ENCODE assay signal across 7 cellular contexts in the genomic region with DNA sequence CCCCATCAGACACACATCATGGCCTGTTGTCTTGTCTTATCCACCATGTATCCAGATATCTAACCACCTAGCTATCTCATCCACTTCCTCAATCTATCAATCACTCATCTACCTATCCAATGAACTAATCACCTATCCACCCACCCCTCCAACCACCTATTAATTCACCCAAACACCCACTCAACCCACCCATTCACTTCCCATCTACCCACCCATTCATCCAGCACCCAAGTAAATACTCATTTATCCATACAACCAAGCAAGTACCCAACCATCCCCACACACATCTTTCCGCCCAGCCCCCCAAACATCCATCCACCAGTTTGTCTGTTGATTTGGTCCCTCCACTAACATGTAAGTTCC. TPM values are rescaled to one million over a fixed set of nuclear protein-coding genes. Genes with fewer than 3 reads are reported as not detected.
A peak's percentile ranks its signal among the peaks of the same experiment; 100 is the strongest.
DNase-seq lines count a peak whose midpoint lies in the region; ATAC-seq and TF ChIP-seq lines count a peak whose summit lies in the region.
"Had no signal": no experiment of that assay in that cellular context is flagged by ENCODE, and none has a peak within 500 bp of the region (broad histone marks: within the 10 kb centered on the region; RNA-seq: fewer than 3 reads in every experiment).

No MANE protein-coding gene starts in this region.

- peaks cover 22 to 48% (median 39%) of the 10 kb centered on the region in 4 donors for H3K4me1 ChIP-seq in esophagus muscularis mucosa

- no peak for TF ChIP-seq EP300 in esophagus muscularis mucosa (IDR thresholded peaks at IDR 0.05)

- H3K4me1 Mint-ChIP-seq in activated T-cell treated with anti-CD3 and anti-CD28 coated beads, Interleukin-2, amount 50 U/mL, for 4 hours (ENCODE audit: low read depth) = peaks cover 20% of the 10 kb centered on the region

- H3K36me3 ChIP-seq in esophagus muscularis mucosa = peaks cover 0 to 25% (median 8%) of the 10 kb centered on the region in 4 donors

- peak overlapping the region; percentile 78 to 88 (median 88) for H3K27ac ChIP-seq in esophagus muscularis mucosa (replicated peaks in 1 of 4)
- peak overlapping the region; percentile 61 for H3K27ac ChIP-seq in temporal lobe (ENCODE audit: low read depth, low read length)

- H3K4me3 Mint-ChIP-seq in activated T-cell treated with anti-CD3 and anti-CD28 coated beads, Interleukin-2, amount 50 U/mL, for 4 hours = peak overlapping the region; percentile 79

- no peak for ATAC-seq in activated T-cell treated with anti-CD3 and anti-CD28 coated beads, Interleukin-2, amount 50 U/mL, for 4 hours
- no peak for ATAC-seq in GM19455 (IDR thresholded peaks at IDR 0.05; ENCODE audit: unreplicated experiment)

- TF ChIP-seq CTCF in esophagus muscularis mucosa (IDR thresholded peaks at IDR 0.05) = no peak

- H3K4me3 ChIP-seq in esophagus muscularis mucosa = no peak overlapping the region

- TF ChIP-seq POLR2A in esophagus muscularis mucosa (IDR thresholded peaks at IDR 0.05; ENCODE audit: low read depth) = no peak

- WGBS in esophagus muscularis mucosa = 84% methylated on average over 1 of the region's 1 CpG

- peaks cover 0 to 18% (median 5%) of the 10 kb centered on the region in 4 donors for H3K27me3 ChIP-seq in esophagus muscularis mucosa

- H3K9me3 ChIP-seq in esophagus muscularis mucosa = no peaks in the 10 kb centered on the region

- H3K36me3 Mint-ChIP-seq in activated T-cell treated with anti-CD3 and anti-CD28 coated beads, Interleukin-2, amount 50 U/mL, for 4 hours (ENCODE audit: insufficient read depth) = peaks cover 28% of the 10 kb centered on the region

- no peak for DNase-seq in activated T-cell treated with anti-CD3 and anti-CD28 coated beads, Interleukin-2, amount 50 U/mL, for 4 hours
- no peak for DNase-seq in activated T-cell treated with anti-CD3 and anti-CD28 coated beads, Interleukin-2, amount 50 U/mL, for 48 hours
- DNase-seq in esophagus muscularis mucosa (ENCODE audit: extremely low spot score) (no peak), NCI-H2171 treated with DMSO at 0.1 percent for 48 hours (lab: John Stamatoyannopoulos, UW) (no peak)
- DNase-seq: NCI-H2081 treated with DMSO at 0.1 percent for 48 hours had no signal

- H3K9me3 Mint-ChIP-seq in activated T-cell treated with anti-CD3 and anti-CD28 coated beads, Interleukin-2, amount 50 U/mL, for 4 hours = no peaks in the 10 kb centered on the region

- H3K27me3 Mint-ChIP-seq in activated T-cell treated with anti-CD3 and anti-CD28 coated beads, Interleukin-2, amount 50 U/mL, for 4 hours (ENCODE audit: low read depth) = no peaks in the 10 kb centered on the region

- intact Hi-C loops in esophagus muscularis mucosa (cut with DNase I) = loop anchor here (5.0 to 10.0 kb wide), 4 partner anchors 107 to 346 kb away; partner anchors contain the start of gene SYDE1

RNA-seq across cellular contexts. Expression of gene WIZ, which starts 0.8 kb away (rescaled TPM):
- 10 to 100 TPM; 50.5 to 54.4 (median 53.8) TPM for total RNA-seq in activated T-cell treated with anti-CD3 and anti-CD28 coated beads, Interleukin-2, amount 50 U/mL, for 4 hours
- total RNA-seq in esophagus muscularis mucosa (10 to 100 TPM; 36.1 to 74.3 (median 50.3) TPM), temporal lobe (19.4 TPM)

RNA-seq across cellular contexts. Expression of gene RASAL3, which starts 13.8 kb away (rescaled TPM):
- 100 to 1,000 TPM in 2 of 3 donors, 10 to 100 TPM in 1; 91.0 to 112 (median 106) TPM for total RNA-seq in activated T-cell treated with anti-CD3 and anti-CD28 coated beads, Interleukin-2, amount 50 U/mL, for 4 hours
- total RNA-seq in esophagus muscularis mucosa (1 to 10 TPM; 2.5 to 3.9 (median 2.8) TPM), temporal lobe (0.25 TPM)

RNA-seq across cellular contexts. Expression of gene PGLYRP2, which starts 28.8 kb away (rescaled TPM):
- total RNA-seq in activated T-cell treated with anti-CD3 and anti-CD28 coated beads, Interleukin-2, amount 50 U/mL, for 4 hours = under 1 TPM in 1 of 3 donors, not detected in 2; 0.08 TPM
- total RNA-seq in esophagus muscularis mucosa = not detected
- not detected for total RNA-seq in temporal lobe

RNA-seq across cellular contexts. Expression of gene AKAP8L, which starts 31.7 kb away (rescaled TPM):
- 10 to 100 TPM; 65.3 to 67.6 (median 65.5) TPM for total RNA-seq in activated T-cell treated with anti-CD3 and anti-CD28 coated beads, Interleukin-2, amount 50 U/mL, for 4 hours
- total RNA-seq in esophagus muscularis mucosa (10 to 100 TPM; 52.8 to 87.8 (median 69.4) TPM), temporal lobe (52.9 TPM)

RNA-seq across cellular contexts. Expression of gene CYP4F22, which starts 57.8 kb away (rescaled TPM):
- total RNA-seq in activated T-cell treated with anti-CD3 and anti-CD28 coated beads, Interleukin-2, amount 50 U/mL, for 4 hours = under 1 TPM; 0.57 to 0.82 (median 0.78) TPM
- total RNA-seq in esophagus muscularis mucosa (not detected), temporal lobe (0.25 TPM)

Comparison
In these comparisons a context has a peak if more than half of its experiments do, and no peak if none do; other contexts are left out.
1. RNA of gene RASAL3, which starts 13.8 kb away (total RNA-seq): 91.0 to 112 TPM in activated T-cell treated with anti-CD3 and anti-CD28 coated beads, Interleukin-2, amount 50 U/mL, for 4 hours; 2.5 to 3.9 TPM in esophagus muscularis mucosa and 0.25 TPM in temporal lobe (single experiment); every median in the first group is over 10 times any median in the second.